Comparison of ENCODE assay signal across 1 cellular context in genomic region chr7:75795831-75796285, GRCh38.
A peak's percentile ranks its signal among the peaks of the same experiment; 100 is the strongest.
TF ChIP-seq lines count a peak whose summit lies in the region.

No MANE protein-coding gene starts in this region.

TF ChIP-seq in K562, 482 proteins besides CTCF, POLR2A, EP300 and RAD21 (continued from another document and continues in another):
- TF ChIP-seq POLR3A (IDR thresholded peaks at IDR 0.05; ENCODE audit: borderline replicate concordance, extremely low read depth, insufficient read depth, insufficient read length): no peak
- TF ChIP-seq ZNF280B (CRISPR knock-in tag; IDR thresholded peaks at IDR 0.05): no peak
- no peak for TF ChIP-seq KAT8 (IDR thresholded peaks at IDR 0.05; ENCODE audit: low read depth)
- peak; percentile 30; the same call in 1 of the 2 replicates for TF ChIP-seq RNF2 (IDR thresholded peaks at IDR 0.05)
- 0 out of 2 replicates have a peak, but pooled peaks have one; percentile 4 for TF ChIP-seq HMBOX1 (IDR thresholded peaks at IDR 0.05)
- peak; percentile 30 for TF ChIP-seq TBP (optimal IDR thresholded peaks at IDR 0.05; ENCODE audit: low read depth, low read length)
- TF ChIP-seq MCM5 (IDR thresholded peaks at IDR 0.05; ENCODE audit: low read depth): no peak
- no peak for TF ChIP-seq ZSCAN29 (IDR thresholded peaks at IDR 0.05)
- no peak; the same call in 1 of the 2 replicates for TF ChIP-seq HNRNPL (IDR thresholded peaks at IDR 0.05; ENCODE audit: low read depth, low read length)
- no peak for TF ChIP-seq HMG20A (CRISPR knock-in tag; conservative IDR thresholded peaks at IDR 0.05)
- no peak for TF ChIP-seq XRCC5 (IDR thresholded peaks at IDR 0.05; ENCODE audit: low read depth, low read length)
- TF ChIP-seq WHSC1 (IDR thresholded peaks at IDR 0.05; ENCODE audit: low read length): no peak
- TF ChIP-seq PBX2 (CRISPR knock-in tag; IDR thresholded peaks at IDR 0.05; ENCODE audit: low read depth): no peak
- no peak for TF ChIP-seq PBX2 (tag; conservative IDR thresholded peaks at IDR 0.05; ENCODE audit: low read depth)
- no peak for TF ChIP-seq ZNF766 (CRISPR knock-in tag; conservative IDR thresholded peaks at IDR 0.05)
- TF ChIP-seq ZBTB43 (CRISPR knock-in tag; IDR thresholded peaks at IDR 0.05): no peak
- no peak for TF ChIP-seq TRIM25 (IDR thresholded peaks at IDR 0.05; ENCODE audit: borderline replicate concordance)
- no peak for TF ChIP-seq TRIM24 (IDR thresholded peaks at IDR 0.05)
- TF ChIP-seq ZNF57 (CRISPR knock-in tag; IDR thresholded peaks at IDR 0.05): no peak
- no peak for TF ChIP-seq GATA2 (CRISPR knock-in tag; IDR thresholded peaks at IDR 0.05)
- no peak; the same call in 1 of the 2 replicates for TF ChIP-seq PKNOX1 (IDR thresholded peaks at IDR 0.05)
- no peak for TF ChIP-seq HEY1 (CRISPR knock-in tag; IDR thresholded peaks at IDR 0.05; ENCODE audit: borderline replicate concordance)
- no peak for TF ChIP-seq BACH1 (tag; IDR thresholded peaks at IDR 0.05)
- no peak for TF ChIP-seq ZNF12 (CRISPR knock-in tag; IDR thresholded peaks at IDR 0.05)
- no peak for TF ChIP-seq SP2 (IDR thresholded peaks at IDR 0.05; ENCODE audit: extremely low read depth, low read depth, low read length, poor library complexity, severe bottlenecking)
- no peak for TF ChIP-seq TEAD1 (CRISPR knock-in tag; IDR thresholded peaks at IDR 0.05)
- no peak for TF ChIP-seq TCF7 (IDR thresholded peaks at IDR 0.05; ENCODE audit: borderline replicate concordance)
- TF ChIP-seq KLF10 (CRISPR knock-in tag; IDR thresholded peaks at IDR 0.05): no peak
- no peak for TF ChIP-seq ZNF778 (CRISPR knock-in tag; IDR thresholded peaks at IDR 0.05)
- TF ChIP-seq MEF2D (tag; conservative IDR thresholded peaks at IDR 0.05; ENCODE audit: low read depth): no peak
- TF ChIP-seq SRF (CRISPR knock-in tag; IDR thresholded peaks at IDR 0.05): 0 out of 4 replicates have a peak, but pooled peaks of 1 of the 2 experiments have one; percentile 15
- TF ChIP-seq PREB (CRISPR knock-in tag; IDR thresholded peaks at IDR 0.05): no peak
- no peak for TF ChIP-seq ZNF785 (CRISPR knock-in tag; IDR thresholded peaks at IDR 0.05)
- no peak for TF ChIP-seq ZNF830 (CRISPR knock-in tag; IDR thresholded peaks at IDR 0.05)
- peak; percentile 36; the same call in 1 of the 2 replicates for TF ChIP-seq TEAD4 (IDR thresholded peaks at IDR 0.05; ENCODE audit: low read length)
- no peak for TF ChIP-seq TEAD4 (CRISPR knock-in tag; IDR thresholded peaks at IDR 0.05; ENCODE audit: borderline replicate concordance)
- no peak for TF ChIP-seq SMARCC2 (IDR thresholded peaks at IDR 0.05; ENCODE audit: low read depth)
- no peak for TF ChIP-seq PCBP1 (IDR thresholded peaks at IDR 0.05; ENCODE audit: low read depth, low read length, poor library complexity, severe bottlenecking)
- TF ChIP-seq E2F5 (CRISPR knock-in tag; IDR thresholded peaks at IDR 0.05): no peak
- no peak for TF ChIP-seq MNT (conservative IDR thresholded peaks at IDR 0.05)
- no peak for TF ChIP-seq MXD1 (CRISPR knock-in tag; IDR thresholded peaks at IDR 0.05; ENCODE audit: borderline replicate concordance, poor library complexity, severe bottlenecking)
- TF ChIP-seq HNRNPH1 (optimal IDR thresholded peaks at IDR 0.05; ENCODE audit: low read depth, low read length): no peak
- no peak for TF ChIP-seq E2F3 (CRISPR knock-in tag; IDR thresholded peaks at IDR 0.05)
- no peak for TF ChIP-seq SMAD3 (CRISPR knock-in tag; conservative IDR thresholded peaks at IDR 0.05)
- no peak for TF ChIP-seq EWSR1 (IDR thresholded peaks at IDR 0.05; ENCODE audit: borderline replicate concordance, low read depth, partially characterized antibody)
- TF ChIP-seq NFXL1 (CRISPR knock-in tag; IDR thresholded peaks at IDR 0.05): no peak
- TF ChIP-seq ERF (CRISPR knock-in tag; IDR thresholded peaks at IDR 0.05): no peak
- TF ChIP-seq RBM34 (IDR thresholded peaks at IDR 0.05; ENCODE audit: borderline replicate concordance, insufficient read depth, low read length): no peak
- TF ChIP-seq POLR3G (IDR thresholded peaks at IDR 0.05; ENCODE audit: extremely low read depth, insufficient read length, insufficient replicate concordance): no peak
- TF ChIP-seq DNMT1 (IDR thresholded peaks at IDR 0.05): no peak
- TF ChIP-seq CBX1 (IDR thresholded peaks at IDR 0.05; ENCODE audit: low read depth): no peak
- TF ChIP-seq RHOXF2B (CRISPR knock-in tag; conservative IDR thresholded peaks at IDR 0.05): no peak
- TF ChIP-seq PRDM10 (IDR thresholded peaks at IDR 0.05; ENCODE audit: partially characterized antibody): no peak
